Comparison of ENCODE assay signal across 14 cellular contexts in genomic region chr3:13277130-13277783, GRCh38.
DNase-seq lines count a peak whose midpoint lies in the region; ATAC-seq and TF ChIP-seq lines count a peak whose summit lies in the region.
"Had no signal": no experiment of that assay in that cellular context is flagged by ENCODE, and none has a peak within 500 bp of the region (broad histone marks: within the 10 kb centered on the region; RNA-seq: fewer than 3 reads in every experiment).

No MANE protein-coding gene starts in this region.

- H3K4ac ChIP-seq in mesenchymal stem cell (ENCODE audit: low read depth in 1 of 2, low read length in 2 of 2), result no peak overlapping the region

- H3K27ac Mint-ChIP-seq in WTC11, result peak overlapping the region; percentile 76
- H3K27ac Mint-ChIP-seq: activated T-helper 1 cell treated with anti-CD3 and anti-CD28 coated beads, Interleukin-12 subunit alpha, Interleukin-12 subunit beta, Interleukin-2, Interleukin-4 antibody, amounts not matched to agents 30 ng/mL and 10 ng/mL and 1 ng/mL, durations not matched to agents 14 hours and 24 hours and 36 hours; stimulated activated memory B cell treated with anti-CD40 and anti-IgM and Interleukin-4, amounts not matched to agents 10 μg/mL and 1 μg/mL and 100 μg/mL, for 72 hours had no signal

- ATAC-seq in WTC11 (no peak), Right ventricle myocardium superior (ENCODE audit: poor library complexity) (peak; percentile 35), upper lobe of right lung (no peak), GM21737 (IDR thresholded peaks at IDR 0.05; ENCODE audit: unreplicated experiment) (no peak), GM18502 (IDR thresholded peaks at IDR 0.05; ENCODE audit: poor library complexity, unreplicated experiment) (no peak)
- ATAC-seq: stimulated activated memory B cell treated with anti-CD40 and anti-IgM and Interleukin-4, amounts not matched to agents 10 μg/mL and 1 μg/mL and 100 μg/mL, for 72 hours had no signal

- 58% methylated on average over 16 of the region's 16 CpGs for WGBS in mesenchymal stem cell

- DNase-seq in WTC11 (ENCODE audit: low spot score) (no peak), Right ventricle myocardium superior (peak; percentile 26), occipital lobe (lab: John Stamatoyannopoulos, UW) (peak; percentile 44), upper lobe of right lung (peak; percentile 41), mesenchymal stem cell (no peak)
- DNase-seq: activated CD4-positive, alpha-beta T cell treated with anti-CD3 and anti-CD28 coated beads for 1 hour; NCI-H1417 treated with DMSO at 0.1 percent for 48 hours; NK-92 treated with Interleukin-12 subunit alpha and Interleukin-12 subunit beta, amount 100 ng/mL, for 24 hours had no signal

- H2BK120ac ChIP-seq in mesenchymal stem cell (ENCODE audit: low read depth, low read length), result no peak overlapping the region

- H3K27ac ChIP-seq in upper lobe of right lung (peak overlapping the region; percentile 24), mesenchymal stem cell (ENCODE audit: low read length, poor library complexity, severe bottlenecking) (no peak overlapping the region)
- H3K27ac ChIP-seq: GM23248 had no signal

- H3K36me3 Mint-ChIP-seq in WTC11, result no peaks in the 10 kb centered on the region
- H3K36me3 Mint-ChIP-seq: stimulated activated memory B cell treated with anti-CD40 and anti-IgM and Interleukin-4, amounts not matched to agents 10 μg/mL and 1 μg/mL and 100 μg/mL, for 72 hours had no signal

- CTCF ChIA-PET in WTC11 (lab: Charles Lee), result interaction anchor here (0.6 to 2.8 kb wide), 3 partner anchors 48 to 1231 kb away, joined by 3 to 6 read pairs (median 5); no protein-coding TSS in a partner anchor

- no peaks in the 10 kb centered on the region for H3K79me1 ChIP-seq in mesenchymal stem cell (replicated peaks; ENCODE audit: low read length, poor library complexity, severe bottlenecking)

- no peak overlapping the region for H2BK15ac ChIP-seq in mesenchymal stem cell (ENCODE audit: low read depth, poor library complexity, severe bottlenecking)

- H4K91ac ChIP-seq in mesenchymal stem cell (ENCODE audit: low read length), result no peak overlapping the region

- POLR2A ChIA-PET in WTC11 (lab: Charles Lee), result no interaction called here

- no peak overlapping the region for H2AK5ac ChIP-seq in mesenchymal stem cell (ENCODE audit: low read length, severe bottlenecking)

- H3K4me3 Mint-ChIP-seq in WTC11, result no peak overlapping the region
- H3K4me3 Mint-ChIP-seq: activated T-helper 1 cell treated with anti-CD3 and anti-CD28 coated beads, Interleukin-12 subunit alpha, Interleukin-12 subunit beta, Interleukin-2, Interleukin-4 antibody, amounts not matched to agents 30 ng/mL and 10 ng/mL and 1 ng/mL, durations not matched to agents 14 hours and 24 hours and 36 hours; neural crest cell; stimulated activated memory B cell treated with anti-CD40 and anti-IgM and Interleukin-4, amounts not matched to agents 10 μg/mL and 1 μg/mL and 100 μg/mL, for 72 hours had no signal

- intact Hi-C loops in Right ventricle myocardium superior (cut with DNase I) (no loop called here), upper lobe of right lung (cut with DNase I) (no loop called here)

- TF ChIP-seq CTCF in WTC11 (IDR thresholded peaks at IDR 0.05), result no peak
- TF ChIP-seq CTCF in upper lobe of right lung (IDR thresholded peaks at IDR 0.05), result no peak

- H3K4me2 ChIP-seq in mesenchymal stem cell (ENCODE audit: low read length, poor library complexity, severe bottlenecking), result no peak overlapping the region

- no peak overlapping the region for H4K8ac ChIP-seq in mesenchymal stem cell (ENCODE audit: low read length)

- no peak overlapping the region for H2BK5ac ChIP-seq in mesenchymal stem cell (ENCODE audit: low read depth, low read length, poor library complexity, severe bottlenecking)

- H3K23ac ChIP-seq in mesenchymal stem cell (ENCODE audit: low read length in 2 of 2), result no peak overlapping the region

- no peak overlapping the region for H2BK12ac ChIP-seq in mesenchymal stem cell (ENCODE audit: low read length in 2 of 2)

- H3K36me3 ChIP-seq in upper lobe of right lung (no peaks in the 10 kb centered on the region), mesenchymal stem cell (ENCODE audit: control insufficient read depth in 1 of 2, insufficient read depth in 2 of 2, low read depth in 1 of 2, low read length in 2 of 2) (no peaks in the 10 kb centered on the region)

- peaks cover 8% of the 10 kb centered on the region for H3K27me3 ChIP-seq in upper lobe of right lung
- H3K27me3 ChIP-seq in mesenchymal stem cell (ENCODE audit: control insufficient read depth in 1 of 2, insufficient read depth in 1 of 2, low read length in 2 of 2), result peaks cover 76 to 80% of the 10 kb centered on the region in 2 experiments

- no peak overlapping the region for H3K14ac ChIP-seq in mesenchymal stem cell (ENCODE audit: low read length in 2 of 2)

- H3K4me3 ChIP-seq in upper lobe of right lung, result no peak overlapping the region
- no peak overlapping the region for H3K4me3 ChIP-seq in mesenchymal stem cell (ENCODE audit: insufficient read depth in 1 of 2, low read depth in 1 of 2, low read length in 2 of 2)
- H3K4me3 ChIP-seq: GM23248 had no signal

- H3K4me1 Mint-ChIP-seq in WTC11, result peaks cover 28% of the 10 kb centered on the region

- no peak overlapping the region for H3K18ac ChIP-seq in mesenchymal stem cell (ENCODE audit: low read depth in 1 of 2, low read length in 2 of 2)

- peaks cover 5% of the 10 kb centered on the region for H3K4me1 ChIP-seq in upper lobe of right lung
- peaks cover 9% of the 10 kb centered on the region for H3K4me1 ChIP-seq in mesenchymal stem cell (ENCODE audit: control insufficient read depth, insufficient read depth, low read depth, low read length)

- peaks cover 13% of the 10 kb centered on the region for H3K27me3 Mint-ChIP-seq in WTC11 (ENCODE audit: low read depth)

- no peak overlapping the region for H3K9ac ChIP-seq in mesenchymal stem cell (ENCODE audit: low read length)
- H3K9ac ChIP-seq: GM23248 had no signal

- H2AFZ ChIP-seq in mesenchymal stem cell (ENCODE audit: low read depth, low read length), result no peak overlapping the region
- H2AFZ ChIP-seq: GM23248 had no signal

- H3K9me3 ChIP-seq in upper lobe of right lung (no peaks in the 10 kb centered on the region), mesenchymal stem cell (ENCODE audit: control insufficient read depth, low read length) (no peaks in the 10 kb centered on the region)

- H3K9me3 Mint-ChIP-seq in WTC11, result no peaks in the 10 kb centered on the region
- H3K9me3 Mint-ChIP-seq: activated T-helper 1 cell treated with anti-CD3 and anti-CD28 coated beads, Interleukin-12 subunit alpha, Interleukin-12 subunit beta, Interleukin-2, Interleukin-4 antibody, amounts not matched to agents 30 ng/mL and 10 ng/mL and 1 ng/mL, durations not matched to agents 14 hours and 24 hours and 36 hours; neural crest cell; stimulated activated memory B cell treated with anti-CD40 and anti-IgM and Interleukin-4, amounts not matched to agents 10 μg/mL and 1 μg/mL and 100 μg/mL, for 72 hours had no signal

TF ChIP-seq in WTC11, 78 proteins besides CTCF, POLR2A, EP300 and RAD21 (continues in another document):
- TF ChIP-seq ATF2 (CRISPR knock-in tag; IDR thresholded peaks at IDR 0.05; ENCODE audit: borderline replicate concordance, low read depth), result no peak
- TF ChIP-seq ZNF396 (CRISPR knock-in tag; IDR thresholded peaks at IDR 0.05; ENCODE audit: borderline replicate concordance), result no peak
- no peak for TF ChIP-seq HMGA2 (CRISPR knock-in tag; IDR thresholded peaks at IDR 0.05)
- no peak for TF ChIP-seq HMGXB4 (CRISPR knock-in tag; IDR thresholded peaks at IDR 0.05)
- no peak for TF ChIP-seq FOXK1 (CRISPR knock-in tag; IDR thresholded peaks at IDR 0.05)
- no peak for TF ChIP-seq E2F4 (CRISPR knock-in tag; IDR thresholded peaks at IDR 0.05; ENCODE audit: borderline replicate concordance, low read depth)

Comparison
In these comparisons a context has a peak if more than half of its experiments do, and no peak if none do; other contexts are left out.
1. DNase-seq: peak in Right ventricle myocardium superior (single experiment), occipital lobe (single experiment) and upper lobe of right lung (single experiment); none in WTC11 (single experiment) and mesenchymal stem cell (single experiment).